In genomic region chr11:87298155-87298554, GRCh38 we compare ENCODE assay signal across 17 cellular contexts.
"Had no signal": no experiment of that assay in that cellular context is flagged by ENCODE, and none has a peak within 500 bp of the region (broad histone marks: within the 10 kb centered on the region; RNA-seq: fewer than 3 reads in every experiment).

No MANE protein-coding gene starts in this region.

- H3K36me3 ChIP-seq: esophagus squamous epithelium, left lung, neutrophil, tibial nerve had no signal

- DNase-seq: activated CD4-positive, CD25-positive, alpha-beta regulatory T cell treated with anti-CD3 and anti-CD28 coated beads, Interleukin-2, amount 50 U/mL, for 72 hours; activated naive CD8-positive, alpha-beta T cell treated with anti-CD3 and anti-CD28 coated beads for 36 hours; amygdala; central memory CD4-positive, alpha-beta T cell; cortex of kidney; effector CD4-positive, alpha-beta T cell; esophagus squamous epithelium; hippocampal formation; left lung; mammary epithelial cell; naive B cell; right cardiac atrium; stimulated activated CD4-positive, alpha-beta T cell treated with anti-CD3 and anti-CD28 coated beads, Interleukin-4, amount 100 ng/mL, for 24 hours; stimulated activated naive CD4-positive, alpha-beta T cell had no signal

- H3K4me1 ChIP-seq: esophagus squamous epithelium, left lung had no signal

- H3K27me3 ChIP-seq: esophagus squamous epithelium, left lung, neutrophil, tibial nerve had no signal

- H3K27ac ChIP-seq: esophagus squamous epithelium, left lung, neutrophil, skin epidermis, tibial nerve had no signal

- H3K4me3 ChIP-seq: esophagus squamous epithelium, left lung, skin epidermis, tibial nerve had no signal

- ATAC-seq: left lung, right cardiac atrium had no signal

- H3K9me3 ChIP-seq: esophagus squamous epithelium, neutrophil, tibial nerve had no signal
